ENCODE assay signal across 9 cellular contexts in genomic region chr10:17001961-17002749, GRCh38.
A peak's percentile ranks its signal among the peaks of the same experiment; 100 is the strongest.
DNase-seq lines count a peak whose midpoint lies in the region; ATAC-seq, FAIRE-seq and TF ChIP-seq lines count a peak whose summit lies in the region.
"Had no signal": no experiment of that assay in that cellular context is flagged by ENCODE, and none has a peak within 500 bp of the region (broad histone marks: within the 10 kb centered on the region; RNA-seq: fewer than 3 reads in every experiment).

No MANE protein-coding gene starts in this region.

- no peaks in the 10 kb centered on the region for H3K9me3 Mint-ChIP-seq in effector memory CD8-positive, alpha-beta T cell

- TF ChIP-seq POLR2A in GM12892 (IDR thresholded peaks at IDR 0.05; ENCODE audit: low read depth, low read length) = no peak

- peak overlapping the region; percentile 53 to 59 for H3K4me3 Mint-ChIP-seq in effector memory CD8-positive, alpha-beta T cell

- CTCF ChIA-PET in PC-3 (lab: Charles Lee) = no interaction called here

- H3K4me1 Mint-ChIP-seq in effector memory CD8-positive, alpha-beta T cell (ENCODE audit: low read depth in 2 of 2) = peaks cover 15 to 16% of the 10 kb centered on the region in 2 donors

- no peaks in the 10 kb centered on the region for H3K79me2 ChIP-seq in PC-3 (ENCODE audit: low read length)

- H3K4me3 ChIP-seq in BLaER1 treated with 17β-estradiol and CSF1 and Interleukin-3, amounts not matched to agents 10 nM and 100 nM = no peak overlapping the region
- H3K4me3 ChIP-seq in PC-3 (ENCODE audit: low read length) (no peak overlapping the region), rectal smooth muscle tissue (ENCODE audit: low read length) (no peak overlapping the region)

- no peaks in the 10 kb centered on the region for H3K36me3 ChIP-seq in BLaER1 treated with 17β-estradiol and CSF1 and Interleukin-3, amounts not matched to agents 10 nM and 100 nM
- no peaks in the 10 kb centered on the region for H3K36me3 ChIP-seq in PC-3 (ENCODE audit: low read depth, low read length)
- no peaks in the 10 kb centered on the region for H3K36me3 ChIP-seq in rectal smooth muscle tissue (ENCODE audit: control insufficient read depth, insufficient read depth, low read length)

- peak overlapping the region; percentile 12 to 57 (median 36); a peak in 21 of 22 replicates for H3K4me2 ChIP-seq in BLaER1 treated with 17β-estradiol and CSF1 and Interleukin-3, amounts not matched to agents 10 nM and 100 nM
- H3K4me2 ChIP-seq in PC-3 (ENCODE audit: low read length) = no peak overlapping the region

- H3K9ac ChIP-seq in BLaER1 treated with 17β-estradiol and CSF1 and Interleukin-3, amounts not matched to agents 10 nM and 100 nM = no peak overlapping the region; a peak in 1 of 22 replicates
- H3K9ac ChIP-seq in PC-3 (ENCODE audit: low read length) = no peak overlapping the region
- no peak overlapping the region for H3K9ac ChIP-seq in rectal smooth muscle tissue (ENCODE audit: low read length)

- POLR2A ChIA-PET in PC-3 (lab: Charles Lee; ENCODE audit: unreplicated experiment) = no interaction called here

- peak overlapping the region in 9 of 11 experiments; percentile 20 to 41 (median 35); a peak in 10 of 22 replicates for H3K27ac ChIP-seq in BLaER1 treated with 17β-estradiol and CSF1 and Interleukin-3, amounts not matched to agents 10 nM and 100 nM
- H3K27ac ChIP-seq in PC-3 (ENCODE audit: low read length) = 0 out of 2 replicates have a peak overlapping the region, but pooled peaks have one; percentile 4
- peak overlapping the region; percentile 68 for H3K27ac ChIP-seq in rectal smooth muscle tissue (ENCODE audit: low read depth, low read length)

- FAIRE-seq in GM12892 (lab: Jason Lieb, UNC) = no peak

- H3K9me3 ChIP-seq in BLaER1 treated with 17β-estradiol and CSF1 and Interleukin-3, amounts not matched to agents 10 nM and 100 nM (replicated peaks in 1 of 11) = peaks cover 8 to 21% (median 11%) of the 10 kb centered on the region in 11 experiments; a peak in 21 of 22 replicates
- H3K9me3 ChIP-seq in PC-3 (ENCODE audit: low read length) = no peaks in the 10 kb centered on the region

- H4K20me1 ChIP-seq in BLaER1 treated with 17β-estradiol and CSF1 and Interleukin-3, amounts not matched to agents 10 nM and 100 nM = no peaks in the 10 kb centered on the region
- H4K20me1 ChIP-seq in PC-3 (ENCODE audit: low read length) = no peaks in the 10 kb centered on the region

- H3K27me3 Mint-ChIP-seq in effector memory CD8-positive, alpha-beta T cell = no peaks in the 10 kb centered on the region

- BruUV-seq in PC-3 (replicated peaks; lab: Mats Ljungman, UMichigan) = no TSS peak

- no peaks in the 10 kb centered on the region for H3K27me3 ChIP-seq in BLaER1 treated with 17β-estradiol and CSF1 and Interleukin-3, amounts not matched to agents 10 nM and 100 nM
- H3K27me3 ChIP-seq in PC-3 (ENCODE audit: low read length) (no peaks in the 10 kb centered on the region), rectal smooth muscle tissue (ENCODE audit: control insufficient read depth, insufficient read depth, low read length) (no peaks in the 10 kb centered on the region)

- no peak overlapping the region for H2AFZ ChIP-seq in PC-3 (ENCODE audit: low read length)

- TF ChIP-seq CTCF in PC-3 (conservative IDR thresholded peaks at IDR 0.05; ENCODE audit: low read depth, low read length) = no peak

- H3K27ac Mint-ChIP-seq in effector memory CD8-positive, alpha-beta T cell = peak overlapping the region; percentile 98

- no peaks in the 10 kb centered on the region for H3K9me2 ChIP-seq in PC-3 (replicated peaks; ENCODE audit: low read length)

- intact Hi-C loops in PC-3 (cut with micrococcal nuclease) = no loop called here

- peaks cover 14% of the 10 kb centered on the region for H3K36me3 Mint-ChIP-seq in effector memory CD8-positive, alpha-beta T cell (ENCODE audit: insufficient read depth)

- DNase-seq in PC-3 (no peak), NCI-H510A treated with DMSO at 0.1 percent for 48 hours (lab: John Stamatoyannopoulos, UW) (no peak), GM12892 (ENCODE audit: insufficient read length) (no peak)
- DNase-seq in effector memory CD8-positive, alpha-beta T cell = peak; percentile 29 to 51 (median 47)
- DNase-seq in activated CD4-positive, CD25-positive, alpha-beta regulatory T cell treated with anti-CD3 and anti-CD28 coated beads, Interleukin-2, amount 50 U/mL, for 72 hours = no peak

- H3F3A ChIP-seq in PC-3 (ENCODE audit: low read length, unreplicated experiment) = no peaks in the 10 kb centered on the region

- ATAC-seq in GM21528 (IDR thresholded peaks at IDR 0.05; ENCODE audit: low FRiP score, unreplicated experiment) (peak; percentile 54), PC-3 (no peak)
- ATAC-seq in effector memory CD8-positive, alpha-beta T cell (replicated peaks) = peak; percentile 61
- ATAC-seq: HCT116 had no signal

- peaks cover 16 to 30% (median 24%) of the 10 kb centered on the region in 10 experiments for H3K4me1 ChIP-seq in BLaER1 treated with 17β-estradiol and CSF1 and Interleukin-3, amounts not matched to agents 10 nM and 100 nM
- H3K4me1 ChIP-seq in PC-3 (ENCODE audit: insufficient read depth, low read length) = peaks cover 6% of the 10 kb centered on the region
- no peaks in the 10 kb centered on the region for H3K4me1 ChIP-seq in rectal smooth muscle tissue (ENCODE audit: control insufficient read depth, insufficient read depth, low read length)

Comparison
In these comparisons a context has a peak if more than half of its experiments do, and no peak if none do; other contexts are left out.
1. H3K27ac ChIP-seq: peak in every context shown above with its lines; median percentile 68 in rectal smooth muscle tissue; 35 in BLaER1 treated with 17β-estradiol and CSF1 and Interleukin-3, amounts not matched to agents 10 nM and 100 nM; 4 in PC-3.
2. DNase-seq: peak in effector memory CD8-positive, alpha-beta T cell (3 of 3); none in PC-3 (single experiment), NCI-H510A treated with DMSO at 0.1 percent for 48 hours (single experiment), activated CD4-positive, CD25-positive, alpha-beta regulatory T cell treated with anti-CD3 and anti-CD28 coated beads, Interleukin-2, amount 50 U/mL, for 72 hours (single experiment) and GM12892 (single experiment).